1 cellular context compared by ENCODE assay signal in the genomic region with DNA sequence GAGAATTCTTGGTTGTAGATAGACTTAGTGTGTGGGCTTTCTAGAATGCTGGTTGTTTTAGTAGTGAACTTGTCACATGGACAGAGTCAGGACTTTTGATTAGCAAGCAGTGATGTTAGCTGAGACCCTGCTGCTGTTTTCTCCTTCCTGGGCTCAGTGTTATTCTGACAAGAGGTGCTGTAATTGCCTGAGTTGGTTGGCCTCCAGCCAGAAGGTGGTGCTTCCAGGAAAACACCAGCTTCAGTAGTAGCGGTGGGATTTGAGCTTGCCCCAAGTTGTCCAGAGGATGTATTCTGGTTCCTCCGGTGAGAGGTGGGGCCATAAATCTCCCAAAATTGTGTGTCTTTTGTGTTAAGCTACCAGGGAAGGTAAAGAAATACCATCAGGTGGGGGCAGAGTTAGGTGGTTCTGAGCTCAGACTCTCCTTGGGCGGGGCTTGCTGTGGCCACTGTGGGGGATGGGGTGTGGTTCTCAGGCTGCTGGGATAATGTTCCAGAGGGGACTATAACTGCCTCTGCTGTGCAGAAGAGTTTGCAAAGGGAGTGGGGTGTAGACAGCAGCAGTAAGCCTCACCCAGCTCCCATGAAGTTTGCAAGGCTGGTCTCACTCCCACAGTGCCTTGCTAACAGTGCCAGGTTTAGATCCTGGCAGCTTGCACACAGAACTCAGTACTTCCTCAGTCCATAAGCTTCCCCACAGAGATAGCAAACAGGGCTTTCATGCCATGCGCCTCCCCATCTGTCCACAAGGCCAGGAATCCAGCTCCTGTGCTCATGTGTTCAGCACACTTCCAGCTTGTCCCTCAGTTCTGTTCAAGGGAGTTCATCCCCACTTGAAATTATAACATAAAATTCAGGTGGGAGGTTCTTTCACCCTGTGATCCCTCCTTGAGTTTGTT.
TF ChIP-seq lines count a peak whose summit lies in the region.

No MANE protein-coding gene starts in this region.

TF ChIP-seq in GM23338, 12 proteins besides CTCF, POLR2A, EP300 and RAD21 (continued from another document):
- TF ChIP-seq, protein P1, sequence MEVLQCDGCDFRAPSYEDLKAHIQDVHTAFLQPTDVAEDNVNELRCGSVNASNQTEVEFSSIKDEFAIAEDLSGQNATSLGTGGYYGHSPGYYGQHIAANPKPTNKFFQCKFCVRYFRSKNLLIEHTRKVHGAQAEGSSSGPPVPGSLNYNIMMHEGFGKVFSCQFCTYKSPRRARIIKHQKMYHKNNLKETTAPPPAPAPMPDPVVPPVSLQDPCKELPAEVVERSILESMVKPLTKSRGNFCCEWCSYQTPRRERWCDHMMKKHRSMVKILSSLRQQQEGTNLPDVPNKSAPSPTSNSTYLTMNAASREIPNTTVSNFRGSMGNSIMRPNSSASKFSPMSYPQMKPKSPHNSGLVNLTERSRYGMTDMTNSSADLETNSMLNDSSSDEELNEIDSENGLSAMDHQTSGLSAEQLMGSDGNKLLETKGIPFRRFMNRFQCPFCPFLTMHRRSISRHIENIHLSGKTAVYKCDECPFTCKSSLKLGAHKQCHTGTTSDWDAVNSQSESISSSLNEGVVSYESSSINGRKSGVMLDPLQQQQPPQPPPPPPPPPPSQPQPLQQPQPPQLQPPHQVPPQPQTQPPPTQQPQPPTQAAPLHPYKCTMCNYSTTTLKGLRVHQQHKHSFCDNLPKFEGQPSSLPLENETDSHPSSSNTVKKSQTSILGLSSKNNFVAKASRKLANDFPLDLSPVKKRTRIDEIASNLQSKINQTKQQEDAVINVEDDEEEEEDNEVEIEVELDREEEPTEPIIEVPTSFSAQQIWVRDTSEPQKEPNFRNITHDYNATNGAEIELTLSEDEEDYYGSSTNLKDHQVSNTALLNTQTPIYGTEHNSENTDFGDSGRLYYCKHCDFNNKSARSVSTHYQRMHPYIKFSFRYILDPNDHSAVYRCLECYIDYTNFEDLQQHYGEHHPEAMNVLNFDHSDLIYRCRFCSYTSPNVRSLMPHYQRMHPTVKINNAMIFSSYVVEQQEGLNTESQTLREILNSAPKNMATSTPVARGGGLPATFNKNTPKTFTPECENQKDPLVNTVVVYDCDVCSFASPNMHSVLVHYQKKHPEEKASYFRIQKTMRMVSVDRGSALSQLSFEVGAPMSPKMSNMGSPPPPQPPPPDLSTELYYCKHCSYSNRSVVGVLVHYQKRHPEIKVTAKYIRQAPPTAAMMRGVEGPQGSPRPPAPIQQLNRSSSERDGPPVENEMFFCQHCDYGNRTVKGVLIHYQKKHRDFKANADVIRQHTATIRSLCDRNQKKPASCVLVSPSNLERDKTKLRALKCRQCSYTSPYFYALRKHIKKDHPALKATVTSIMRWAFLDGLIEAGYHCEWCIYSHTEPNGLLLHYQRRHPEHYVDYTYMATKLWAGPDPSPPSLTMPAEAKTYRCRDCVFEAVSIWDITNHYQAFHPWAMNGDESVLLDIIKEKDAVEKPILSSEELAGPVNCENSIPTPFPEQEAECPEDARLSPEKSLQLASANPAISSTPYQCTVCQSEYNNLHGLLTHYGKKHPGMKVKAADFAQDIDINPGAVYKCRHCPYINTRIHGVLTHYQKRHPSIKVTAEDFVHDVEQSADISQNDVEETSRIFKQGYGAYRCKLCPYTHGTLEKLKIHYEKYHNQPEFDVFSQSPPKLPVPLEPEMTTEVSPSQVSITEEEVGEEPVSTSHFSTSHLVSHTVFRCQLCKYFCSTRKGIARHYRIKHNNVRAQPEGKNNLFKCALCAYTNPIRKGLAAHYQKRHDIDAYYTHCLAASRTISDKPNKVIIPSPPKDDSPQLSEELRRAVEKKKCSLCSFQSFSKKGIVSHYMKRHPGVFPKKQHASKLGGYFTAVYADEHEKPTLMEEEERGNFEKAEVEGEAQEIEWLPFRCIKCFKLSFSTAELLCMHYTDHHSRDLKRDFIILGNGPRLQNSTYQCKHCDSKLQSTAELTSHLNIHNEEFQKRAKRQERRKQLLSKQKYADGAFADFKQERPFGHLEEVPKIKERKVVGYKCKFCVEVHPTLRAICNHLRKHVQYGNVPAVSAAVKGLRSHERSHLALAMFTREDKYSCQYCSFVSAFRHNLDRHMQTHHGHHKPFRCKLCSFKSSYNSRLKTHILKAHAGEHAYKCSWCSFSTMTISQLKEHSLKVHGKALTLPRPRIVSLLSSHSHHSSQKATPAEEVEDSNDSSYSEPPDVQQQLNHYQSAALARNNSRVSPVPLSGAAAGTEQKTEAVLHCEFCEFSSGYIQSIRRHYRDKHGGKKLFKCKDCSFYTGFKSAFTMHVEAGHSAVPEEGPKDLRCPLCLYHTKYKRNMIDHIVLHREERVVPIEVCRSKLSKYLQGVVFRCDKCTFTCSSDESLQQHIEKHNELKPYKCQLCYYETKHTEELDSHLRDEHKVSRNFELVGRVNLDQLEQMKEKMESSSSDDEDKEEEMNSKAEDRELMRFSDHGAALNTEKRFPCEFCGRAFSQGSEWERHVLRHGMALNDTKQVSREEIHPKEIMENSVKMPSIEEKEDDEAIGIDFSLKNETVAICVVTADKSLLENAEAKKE (CRISPR knock-in tag; IDR thresholded peaks at IDR 0.05) = no peak
- TF ChIP-seq EZH2 (IDR thresholded peaks at IDR 0.05; ENCODE audit: low read depth, unreplicated experiment) (no peak), NANOG (IDR thresholded peaks at IDR 0.05; ENCODE audit: borderline replicate concordance) (no peak), JUNB (IDR thresholded peaks at IDR 0.05; ENCODE audit: unreplicated experiment) (no peak), POLR2AphosphoS5 (IDR thresholded peaks at IDR 0.05; ENCODE audit: low read depth) (no peak)
- TF ChIP-seq, protein P2, sequence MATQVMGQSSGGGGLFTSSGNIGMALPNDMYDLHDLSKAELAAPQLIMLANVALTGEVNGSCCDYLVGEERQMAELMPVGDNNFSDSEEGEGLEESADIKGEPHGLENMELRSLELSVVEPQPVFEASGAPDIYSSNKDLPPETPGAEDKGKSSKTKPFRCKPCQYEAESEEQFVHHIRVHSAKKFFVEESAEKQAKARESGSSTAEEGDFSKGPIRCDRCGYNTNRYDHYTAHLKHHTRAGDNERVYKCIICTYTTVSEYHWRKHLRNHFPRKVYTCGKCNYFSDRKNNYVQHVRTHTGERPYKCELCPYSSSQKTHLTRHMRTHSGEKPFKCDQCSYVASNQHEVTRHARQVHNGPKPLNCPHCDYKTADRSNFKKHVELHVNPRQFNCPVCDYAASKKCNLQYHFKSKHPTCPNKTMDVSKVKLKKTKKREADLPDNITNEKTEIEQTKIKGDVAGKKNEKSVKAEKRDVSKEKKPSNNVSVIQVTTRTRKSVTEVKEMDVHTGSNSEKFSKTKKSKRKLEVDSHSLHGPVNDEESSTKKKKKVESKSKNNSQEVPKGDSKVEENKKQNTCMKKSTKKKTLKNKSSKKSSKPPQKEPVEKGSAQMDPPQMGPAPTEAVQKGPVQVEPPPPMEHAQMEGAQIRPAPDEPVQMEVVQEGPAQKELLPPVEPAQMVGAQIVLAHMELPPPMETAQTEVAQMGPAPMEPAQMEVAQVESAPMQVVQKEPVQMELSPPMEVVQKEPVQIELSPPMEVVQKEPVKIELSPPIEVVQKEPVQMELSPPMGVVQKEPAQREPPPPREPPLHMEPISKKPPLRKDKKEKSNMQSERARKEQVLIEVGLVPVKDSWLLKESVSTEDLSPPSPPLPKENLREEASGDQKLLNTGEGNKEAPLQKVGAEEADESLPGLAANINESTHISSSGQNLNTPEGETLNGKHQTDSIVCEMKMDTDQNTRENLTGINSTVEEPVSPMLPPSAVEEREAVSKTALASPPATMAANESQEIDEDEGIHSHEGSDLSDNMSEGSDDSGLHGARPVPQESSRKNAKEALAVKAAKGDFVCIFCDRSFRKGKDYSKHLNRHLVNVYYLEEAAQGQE (IDR thresholded peaks at IDR 0.05; ENCODE audit: unreplicated experiment) = no peak
